16 cellular contexts compared by ENCODE assay signal in genomic region chr1:215360021-215360420, GRCh38.
DNase-seq lines count a peak whose midpoint lies in the region; ATAC-seq and TF ChIP-seq lines count a peak whose summit lies in the region.
"Had no signal": no experiment of that assay in that cellular context is flagged by ENCODE, and none has a peak within 500 bp of the region (broad histone marks: within the 10 kb centered on the region; RNA-seq: fewer than 3 reads in every experiment).

No MANE protein-coding gene starts in this region.

- H3K4me1 Mint-ChIP-seq in endodermal cell (peaks cover 3% of the 10 kb centered on the region), neural crest cell (peaks cover 35% of the 10 kb centered on the region)
- H3K4me1 Mint-ChIP-seq: CD4-positive, alpha-beta memory T cell had no signal

- H3K27ac Mint-ChIP-seq in endodermal cell (no peak overlapping the region), neural crest cell (ENCODE audit: unreplicated experiment) (peak overlapping the region; percentile 84)
- H3K27ac Mint-ChIP-seq: CD4-positive, alpha-beta memory T cell had no signal

- H3K27me3 Mint-ChIP-seq in endodermal cell (ENCODE audit: insufficient read depth) (peaks cover 3% of the 10 kb centered on the region), neural crest cell (ENCODE audit: low read depth) (no peaks in the 10 kb centered on the region)
- H3K27me3 Mint-ChIP-seq: CD4-positive, alpha-beta memory T cell had no signal

- in situ Hi-C loops in SK-MEL-5 (cut with HindIII; ENCODE audit: low pct_unique_long_range_greater_than_20kb, low sequenced_read_pairs), result no loop called here

- H3K27ac ChIP-seq in endodermal cell (ENCODE audit: low read depth, low read length), result peak overlapping the region; percentile 34
- H3K27ac ChIP-seq: GM23248 had no signal

- TF ChIP-seq CTCF in endodermal cell (conservative IDR thresholded peaks at IDR 0.05), result no peak
- no peak for TF ChIP-seq CTCF in neural crest cell (conservative IDR thresholded peaks at IDR 0.05)

- peaks cover 7% of the 10 kb centered on the region for H3K9me3 Mint-ChIP-seq in endodermal cell
- peaks cover 16% of the 10 kb centered on the region for H3K9me3 Mint-ChIP-seq in neural crest cell

- H3K9me3 ChIP-seq in endodermal cell (ENCODE audit: control insufficient read depth, low read length), result no peaks in the 10 kb centered on the region
- H3K9me3 ChIP-seq: Caco-2 had no signal

- no peaks in the 10 kb centered on the region for H3K36me3 Mint-ChIP-seq in endodermal cell (ENCODE audit: low read depth)
- peaks cover 13% of the 10 kb centered on the region for H3K36me3 Mint-ChIP-seq in neural crest cell (ENCODE audit: low read depth)
- H3K36me3 Mint-ChIP-seq: CD4-positive, alpha-beta memory T cell had no signal

- H3K36me3 ChIP-seq in endodermal cell (ENCODE audit: control insufficient read depth, insufficient read depth, low read length), result no peaks in the 10 kb centered on the region

- no peaks in the 10 kb centered on the region for H3K27me3 ChIP-seq in endodermal cell (ENCODE audit: control insufficient read depth, insufficient read depth, low read length, poor library complexity, severe bottlenecking)

- no peak for ATAC-seq in HG03025 (IDR thresholded peaks at IDR 0.05; ENCODE audit: low FRiP score, unreplicated experiment)

- H3K4me3 ChIP-seq in endodermal cell (ENCODE audit: low read length), result no peak overlapping the region
- H3K4me3 ChIP-seq: GM12878, GM23248 had no signal

- H3K4me1 ChIP-seq in endodermal cell (ENCODE audit: control insufficient read depth, insufficient read depth, low read length), result no peaks in the 10 kb centered on the region
- H3K4me1 ChIP-seq: Caco-2 had no signal

- no peak overlapping the region for H3K4me3 Mint-ChIP-seq in endodermal cell
- peak overlapping the region; percentile 56 for H3K4me3 Mint-ChIP-seq in neural crest cell
- H3K4me3 Mint-ChIP-seq: CD4-positive, alpha-beta memory T cell had no signal

- no peak overlapping the region for H3K9ac ChIP-seq in endodermal cell (ENCODE audit: extremely low read depth, low read length, poor library complexity, severe bottlenecking)
- H3K9ac ChIP-seq: GM23248 had no signal

- DNase-seq in SK-MEL-5 (ENCODE audit: low read depth, low spot score), result peak; percentile 97
- no peak for DNase-seq in endodermal cell
- DNase-seq in neural crest cell (ENCODE audit: low read depth, low spot score), result no peak
- no peak for DNase-seq in DMS53 (lab: John Stamatoyannopoulos, UW)
- no peak for DNase-seq in NCI-H2081 treated with DMSO at 0.1 percent for 48 hours (lab: John Stamatoyannopoulos, UW)
- DNase-seq: C1 segment of cervical spinal cord; Caco-2; CD4-positive, alpha-beta memory T cell; DMS153; DMS79; GDM1; GM23248; H7; HCEC 1CT had no signal
